Comparison of ENCODE assay signal across 19 cellular contexts in the genomic region with DNA sequence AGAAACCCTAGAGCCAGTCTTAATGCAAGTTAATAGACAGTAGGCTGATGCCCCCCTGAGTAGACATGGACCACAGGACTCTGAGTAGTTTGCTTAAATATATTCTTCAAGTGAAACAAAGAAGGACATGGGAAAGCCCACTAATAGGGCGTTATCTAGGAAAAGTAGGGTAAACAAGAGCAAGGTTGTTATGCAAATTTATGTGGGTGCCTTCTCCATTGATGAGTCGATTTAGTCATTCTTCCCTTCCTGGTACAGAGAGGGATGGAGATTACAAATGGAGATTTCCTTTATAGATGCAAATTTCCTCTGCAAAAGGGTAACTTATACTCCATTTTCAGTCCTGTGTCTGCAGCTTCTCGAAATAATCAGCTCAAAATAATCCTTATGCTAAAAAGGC.
"Had no signal": no experiment of that assay in that cellular context is flagged by ENCODE, and none has a peak within 500 bp of the region (broad histone marks: within the 10 kb centered on the region; RNA-seq: fewer than 3 reads in every experiment).

No MANE protein-coding gene starts in this region.

- H3K27me3 ChIP-seq: esophagus squamous epithelium, heart right ventricle, thyroid gland had no signal

- H3K9me3 ChIP-seq: esophagus squamous epithelium, left ventricle myocardium inferior, mucosa of descending colon, thyroid gland had no signal

- ATAC-seq: mucosa of descending colon, T-cell had no signal

- DNase-seq: activated B cell treated with CpG ODN at 0.5 μM for 24 hours; activated CD4-positive, alpha-beta memory T cell treated with anti-CD3 and anti-CD28 coated beads for 36 hours; activated CD4-positive, alpha-beta T cell treated with anti-CD3 and anti-CD28 coated beads for 4 hours; activated gamma-delta T cell treated with Interleukin-2 at 50 U/mL for 16 hours; activated T-cell treated with anti-CD3 and anti-CD28 coated beads for 4 hours; cerebellar nuclear complex; effector CD8-positive, alpha-beta T cell; esophagus squamous epithelium; heart right ventricle; kidney glomerular epithelial cell; left ventricle myocardium inferior; mucosa of descending colon; naive B cell; stimulated activated CD4-positive, alpha-beta T cell treated with anti-CD3 and anti-CD28 coated beads, Interleukin-12 subunit alpha, Interleukin-12 subunit beta, amount 100 ng/mL, for 4 hours; stimulated activated CD4-positive, alpha-beta T cell treated with anti-CD3 and anti-CD28 coated beads, Interleukin-1b, Interleukin-23, amount 100 ng/mL, for 48 hours; stimulated activated naive CD4-positive, alpha-beta T cell treated with Interleukin-2 at 50 U/mL for 16 hours; T-cell; thyroid gland had no signal

- H3K4me3 ChIP-seq: esophagus squamous epithelium, heart right ventricle, left ventricle myocardium inferior, mucosa of descending colon, thyroid gland had no signal

- H3K36me3 ChIP-seq: esophagus squamous epithelium, heart right ventricle, left ventricle myocardium inferior, thyroid gland had no signal

- H3K4me1 ChIP-seq: parathyroid adenoma, thyroid gland had no signal

- H3K27ac ChIP-seq: esophagus squamous epithelium, heart right ventricle, left ventricle myocardium inferior, parathyroid adenoma, thyroid gland had no signal
